In the genomic region with DNA sequence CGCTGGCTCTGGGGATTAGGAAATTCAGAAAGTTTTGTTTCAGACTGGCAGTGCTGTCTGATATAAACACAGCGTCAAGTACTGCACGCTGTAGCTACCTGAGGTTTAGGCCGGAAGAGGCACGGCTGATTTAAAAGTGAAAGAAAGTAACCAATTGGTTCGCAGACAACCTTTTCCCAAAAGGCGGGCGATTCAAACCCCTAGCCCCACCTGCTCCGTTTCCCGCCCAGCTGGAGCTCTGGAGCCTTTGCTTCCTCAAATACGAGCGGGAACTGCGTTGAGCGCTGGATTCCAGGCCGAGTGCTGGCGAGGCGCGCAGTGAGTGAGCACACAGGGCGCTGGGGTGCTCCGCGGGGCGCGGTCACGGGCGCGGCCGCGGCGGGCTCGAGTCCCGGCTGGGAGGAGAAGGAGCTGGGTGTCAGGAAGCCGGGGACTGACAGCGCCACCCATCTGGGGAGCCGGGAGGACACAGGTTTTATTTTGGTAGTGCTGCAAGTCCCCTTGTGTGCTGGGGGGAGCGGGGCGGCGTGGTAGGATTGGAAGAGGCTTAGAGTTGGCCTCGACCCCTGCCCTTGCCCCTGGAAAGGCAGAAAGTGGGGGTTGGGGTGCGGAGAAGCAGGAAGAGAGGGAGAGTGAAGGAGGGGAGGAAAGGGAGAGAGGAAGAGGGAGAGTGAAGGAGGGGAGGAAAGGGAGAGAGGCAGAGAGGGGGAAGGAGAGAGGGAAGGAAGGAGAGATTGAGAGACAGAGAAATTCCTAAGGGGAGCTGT, we compare ENCODE assay signal across 8 cellular contexts. TPM values are rescaled to one million over a fixed set of nuclear protein-coding genes. Genes with fewer than 3 reads are reported as not detected.
A peak's percentile ranks its signal among the peaks of the same experiment; 100 is the strongest.
DNase-seq lines count a peak whose midpoint lies in the region; ATAC-seq, FAIRE-seq and TF ChIP-seq lines count a peak whose summit lies in the region.

No MANE protein-coding gene starts in this region.

- intact Hi-C loops in GM12878 (cut with micrococcal nuclease; ENCODE audit: unreplicated experiment): loop anchor here (1.0 to 2.0 kb wide), 3 partner anchors 8 to 62 kb away; no protein-coding TSS in a partner anchor
- intact Hi-C loops in sigmoid colon (cut with DNase I): loop anchor here (5.0 to 10.0 kb wide), 3 partner anchors 410 to 567 kb away; a partner anchor contains a TSS

- ATAC-seq in HG02678 (IDR thresholded peaks at IDR 0.05; ENCODE audit: unreplicated experiment) (peak; percentile 55), GM12878 (peak; percentile 71)

- RAD21 ChIA-PET in GM12878 (lab: Charles Lee; ENCODE audit: unreplicated experiment): interaction anchor here (0.9 to 5.9 kb wide), 12 partner anchors 8 to 498 kb away, joined by 3 to 80 read pairs (median 4); a partner anchor contains a TSS

- peaks cover 24% of the 10 kb centered on the region; the same call in 1 of the 2 replicates for H3K4me1 ChIP-seq in GM12878 (ENCODE audit: control insufficient read depth, insufficient read depth, low read length)
- peaks cover 0 to 30% (median 22%) of the 10 kb centered on the region in 4 donors for H3K4me1 ChIP-seq in sigmoid colon

- TF ChIP-seq EP300 in GM12878 (IDR thresholded peaks at IDR 0.05; ENCODE audit: borderline replicate concordance in 1 of 2, control insufficient read depth in 1 of 2, low read depth in 2 of 2, low read length in 2 of 2) (no peak), sigmoid colon (IDR thresholded peaks at IDR 0.05) (no peak)

- H3K79me2 ChIP-seq in GM12878 (ENCODE audit: control insufficient read depth, insufficient read depth, low read length): peaks cover 65% of the 10 kb centered on the region

- CTCF ChIA-PET in GM12878 (lab: Yijun Ruan, JAX): interaction anchor here (1.0 to 12.0 kb wide), 15 partner anchors 8 to 285 kb away, joined by 3 to 250 read pairs (median 5); a partner anchor contains a TSS

- no peaks in the 10 kb centered on the region for H4K20me1 ChIP-seq in GM12878 (ENCODE audit: control insufficient read depth, insufficient read depth)

- peak overlapping the region; percentile 92 for H3K9ac ChIP-seq in GM12878 (ENCODE audit: control insufficient read depth, insufficient read depth, low read length)

- TF ChIP-seq POLR2A in GM12878 (IDR thresholded peaks at IDR 0.05; ENCODE audit: low read depth, low read length): peak; percentile 87
- TF ChIP-seq POLR2A in sigmoid colon (IDR thresholded peaks at IDR 0.05): no peak

- H3K4me3 ChIP-seq in GM12878: peak overlapping the region; percentile 83
- peak overlapping the region; percentile 20 to 79 (median 52) for H3K4me3 ChIP-seq in sigmoid colon

- POLR2A ChIA-PET in GM12878 (lab: Charles Lee): interaction anchor here (0.7 to 2.4 kb wide), 10 partner anchors 8 to 53 kb away, joined by 3 to 20 read pairs (median 4); a partner anchor contains a TSS

- under 1% methylated on average over 36 of the region's 39 CpGs for WGBS in GM12878 (ENCODE audit: insufficient coverage, insufficient replicate concordance, low lambda C conversion rate, missing lambda C conversion rate)
- 2 to 5% methylated on average over 39 of the region's 39 CpGs for WGBS in sigmoid colon, 2 donors

- DNase-seq in NCI-H1105 treated with DMSO at 0.1 percent for 48 hours (lab: John Stamatoyannopoulos, UW): peak; percentile 87
- DNase-seq in T-helper 22 cell (ENCODE audit: low read depth): peak; percentile 63
- peak; percentile 71 for DNase-seq in GM12878 (ENCODE audit: low read depth, low spot score)
- DNase-seq in iPS DF 19.7 (ENCODE audit: low read depth, low spot score): peak; percentile 80
- peak; percentile 92 for DNase-seq in sigmoid colon
- no peak for DNase-seq in NCI-H524 (lab: John Stamatoyannopoulos, UW)

- TF ChIP-seq CTCF in GM12874 (IDR thresholded peaks at IDR 0.05; ENCODE audit: insufficient read depth, low read depth, low read length): peak; percentile 52
- TF ChIP-seq CTCF in GM12878 (IDR thresholded peaks at IDR 0.05 in 2 of 3, conservative IDR thresholded peaks at IDR 0.05 in 1 of 3; ENCODE audit: control insufficient read depth in 2 of 3, extremely low read depth in 1 of 3, insufficient read depth in 1 of 3, low read depth in 3 of 3, low read length in 3 of 3): peak; percentile 24 to 34 (median 24); a peak in 3 of 6 replicates
- no peak for TF ChIP-seq CTCF in sigmoid colon (IDR thresholded peaks at IDR 0.05)

- no peak for FAIRE-seq in GM12878 (lab: Jason Lieb, UNC)

- H3K4me2 ChIP-seq in GM12878 (ENCODE audit: control insufficient read depth, insufficient read depth): peak overlapping the region; percentile 67

- in situ Hi-C loops in GM12878 (cut with MboI): loop anchor here (5.0 kb wide), 3 partner anchors 37 to 567 kb away; a partner anchor contains a TSS

- H3K9me3 ChIP-seq in GM12878 (replicated peaks; ENCODE audit: control insufficient read depth, insufficient read depth, low read length): no peaks in the 10 kb centered on the region
- no peaks in the 10 kb centered on the region for H3K9me3 ChIP-seq in sigmoid colon

- peak overlapping the region; percentile 49 for H2AFZ ChIP-seq in GM12878 (ENCODE audit: control insufficient read depth, low read depth, low read length)

- BruUV-seq in GM12878 (replicated peaks; lab: Mats Ljungman, UMichigan): no TSS peak

- SMC1A ChIA-PET in GM12878 (lab: Charles Lee; ENCODE audit: uncharacterized antibody, unreplicated experiment): interaction anchor here (0.8 to 4.2 kb wide), 12 partner anchors 7 to 187 kb away, joined by 3 to 36 read pairs (median 5); a partner anchor contains a TSS

- no peak for TF ChIP-seq RAD21 in GM12878 (IDR thresholded peaks at IDR 0.05; ENCODE audit: insufficient read depth, low read depth, low read length)

- peaks cover 0 to 4% of the 10 kb centered on the region in 2 experiments; a peak in 2 of 4 replicates for H3K36me3 ChIP-seq in GM12878 (ENCODE audit: control insufficient read depth in 2 of 2, insufficient read depth in 2 of 2, low read length in 1 of 2)
- peaks cover 0 to 7% (median 2%) of the 10 kb centered on the region in 4 donors for H3K36me3 ChIP-seq in sigmoid colon

- no peaks in the 10 kb centered on the region for H3K27me3 ChIP-seq in GM12878 (replicated peaks in 1 of 2; ENCODE audit: control insufficient read depth in 2 of 2, insufficient read depth in 2 of 2, low read length in 1 of 2)
- H3K27me3 ChIP-seq in sigmoid colon: no peaks in the 10 kb centered on the region

- H3K27ac ChIP-seq in GM12878 (ENCODE audit: control insufficient read depth, insufficient read depth): peak overlapping the region; percentile 91
- H3K27ac ChIP-seq in sigmoid colon: peak overlapping the region; percentile 86 to 95 (median 89)

RNA-seq across cellular contexts. Expression of a gene that starts 2.1 kb away (rescaled TPM):
- 147 and 148 TPM in 2 replicates for total RNA-seq in GM12878 (2013; cell fraction: nucleolus; rRNA removed)
- total RNA-seq in GM12878 (2014; rRNA removed) (69.1 and 95.4 TPM in 2 replicates), GM12878 (2014; rRNA removed; fragmentation: Illumina TruSeq; extraction: Trizol) (93.8 and 95.0 TPM in 2 replicates), GM12878 (2021) (58.3 and 66.5 TPM in 2 replicates), sigmoid colon (10 to 100 TPM; 26.0 to 33.4 (median 29.0) TPM)
- 23.7 TPM for polyA plus RNA-seq in GM12878 (2011; ENCODE audit: low read depth)
- polyA plus RNA-seq in GM12878 (2011; rRNA removed) (79.3 and 114 TPM in 2 replicates), GM12878 (2014; fragmentation: Illumina TruSeq; extraction: Trizol) (83.6 and 102 TPM in 2 replicates), GM12878 (2014; fragmentation: Nextera tagmentation; extraction: Ambion mirVana) (10 to 100 TPM; 26.6 to 41.6 TPM), GM12878 (2014; rRNA removed) (64.7 and 64.9 TPM in 2 replicates), GM12878 (2016; fragmentation: Nextera tagmentation; extraction: Ambion mirVana) (10 to 100 TPM; 53.0 to 68.6 TPM), sigmoid colon (10 to 100 TPM in 1 of 3 donors, 1 to 10 TPM in 2; 6.6 to 22.1 (median 9.0) TPM)
- 37.7 and 38.6 TPM in 2 replicates for polyA plus RNA-seq in GM12878 (2011; cell fraction: cytosol; rRNA removed)
- polyA plus RNA-seq in GM12878 (2011; cell fraction: nucleus; rRNA removed): 111 and 114 TPM in 2 replicates
- 33.9 and 43.9 TPM in 2 replicates for polyA plus RNA-seq in GM12878 (2012)
- 46.1 and 53.8 TPM in 2 replicates for polyA minus RNA-seq in GM12878 (2011; rRNA and poly(A)+ RNA removed)
- 16.8 and 22.4 TPM in 2 replicates for polyA minus RNA-seq in GM12878 (2011; cell fraction: cytosol; rRNA and poly(A)+ RNA removed)
- 45.1 and 57.6 TPM in 2 replicates for polyA minus RNA-seq in GM12878 (2011; cell fraction: nucleus; rRNA and poly(A)+ RNA removed)

RNA-seq across cellular contexts. Expression of a gene that starts 27.2 kb away (rescaled TPM):
- 258 and 287 TPM in 2 replicates for total RNA-seq in GM12878 (2013; cell fraction: nucleolus; rRNA removed)
- total RNA-seq in GM12878 (2014; rRNA removed): 11.9 and 14.2 TPM in 2 replicates
- total RNA-seq in GM12878 (2014; rRNA removed; fragmentation: Illumina TruSeq; extraction: Trizol): 8.7 and 10.3 TPM in 2 replicates
- 25.8 and 27.9 TPM in 2 replicates for total RNA-seq in GM12878 (2021)
- polyA plus RNA-seq in GM12878 (2011; ENCODE audit: low read depth): 18.7 TPM
- polyA plus RNA-seq in GM12878 (2011; rRNA removed): 10.6 and 17.4 TPM in 2 replicates
- polyA plus RNA-seq in GM12878 (2011; cell fraction: cytosol; rRNA removed): 20.6 and 27.1 TPM in 2 replicates
- polyA plus RNA-seq in GM12878 (2011; cell fraction: nucleus; rRNA removed): 137 and 150 TPM in 2 replicates
- 20.5 and 31.1 TPM in 2 replicates for polyA plus RNA-seq in GM12878 (2012)
- polyA plus RNA-seq in GM12878 (2014; fragmentation: Illumina TruSeq; extraction: Trizol): 19.4 TPM in 2 replicates
- 1 to 10 TPM; 5.9 to 6.9 TPM for polyA plus RNA-seq in GM12878 (2014; fragmentation: Nextera tagmentation; extraction: Ambion mirVana)
- 10.6 and 11.2 TPM in 2 replicates for polyA plus RNA-seq in GM12878 (2014; rRNA removed)
- 1 to 10 TPM; 3.8 to 6.3 TPM for polyA plus RNA-seq in GM12878 (2016; fragmentation: Nextera tagmentation; extraction: Ambion mirVana)
- 29.2 and 46.7 TPM in 2 replicates for polyA minus RNA-seq in GM12878 (2011; rRNA and poly(A)+ RNA removed)
- polyA minus RNA-seq in GM12878 (2011; cell fraction: cytosol; rRNA and poly(A)+ RNA removed): 16.0 and 19.2 TPM in 2 replicates
- polyA minus RNA-seq in GM12878 (2011; cell fraction: nucleus; rRNA and poly(A)+ RNA removed): 75.1 and 91.1 TPM in 2 replicates
- 1 to 10 TPM; 3.5 to 7.8 (median 4.1) TPM for total RNA-seq in sigmoid colon
- 10 to 100 TPM; 21.0 to 29.0 (median 24.7) TPM for polyA plus RNA-seq in sigmoid colon

RNA-seq across cellular contexts. Expression of a gene that starts 37.7 kb away (rescaled TPM):
- total RNA-seq in GM12878 (2013; cell fraction: nucleolus; rRNA removed): 69.8 and 80.1 TPM in 2 replicates
- total RNA-seq in GM12878 (2014; rRNA removed): 53.4 and 59.7 TPM in 2 replicates
- total RNA-seq in GM12878 (2014; rRNA removed; fragmentation: Illumina TruSeq; extraction: Trizol): 76.6 and 76.7 TPM in 2 replicates
- 52.0 and 58.9 TPM in 2 replicates for total RNA-seq in GM12878 (2021)
- 13.4 TPM for polyA plus RNA-seq in GM12878 (2011; ENCODE audit: low read depth)
- polyA plus RNA-seq in GM12878 (2011; rRNA removed): 35.9 and 59.7 TPM in 2 replicates
- polyA plus RNA-seq in GM12878 (2011; cell fraction: cytosol; rRNA removed): 12.0 and 13.2 TPM in 2 replicates
- 19.9 and 23.0 TPM in 2 replicates for polyA plus RNA-seq in GM12878 (2011; cell fraction: nucleus; rRNA removed)
- 24.0 and 25.0 TPM in 2 replicates for polyA plus RNA-seq in GM12878 (2012)
- polyA plus RNA-seq in GM12878 (2014; fragmentation: Illumina TruSeq; extraction: Trizol): 79.5 and 94.6 TPM in 2 replicates
- polyA plus RNA-seq in GM12878 (2014; fragmentation: Nextera tagmentation; extraction: Ambion mirVana): 10 to 100 TPM; 42.0 to 65.3 TPM
- 35.8 and 42.2 TPM in 2 replicates for polyA plus RNA-seq in GM12878 (2014; rRNA removed)
- polyA plus RNA-seq in GM12878 (2016; fragmentation: Nextera tagmentation; extraction: Ambion mirVana): 10 to 100 TPM; 96.3 to 97.2 TPM
- polyA minus RNA-seq in GM12878 (2011; rRNA and poly(A)+ RNA removed): 30.2 and 57.1 TPM in 2 replicates
- polyA minus RNA-seq in GM12878 (2011; cell fraction: cytosol; rRNA and poly(A)+ RNA removed): 11.6 and 16.7 TPM in 2 replicates
- 48.1 and 63.7 TPM in 2 replicates for polyA minus RNA-seq in GM12878 (2011; cell fraction: nucleus; rRNA and poly(A)+ RNA removed)
- total RNA-seq in sigmoid colon: under 1 TPM in 2 of 4 donors, not detected in 2; 0.27 to 0.36 TPM
- polyA plus RNA-seq in sigmoid colon: 1 to 10 TPM; 1.8 to 6.8 (median 2.1) TPM

RNA-seq across cellular contexts. Expression of a gene that starts 58.7 kb away (rescaled TPM):
- 0.64 TPM in 1 of 2 replicates, not detected in the other for total RNA-seq in GM12878 (2013; cell fraction: nucleolus; rRNA removed)
- total RNA-seq in GM12878 (2014; rRNA removed): 0.16 TPM in 1 of 2 replicates, not detected in the other
- 0.18 TPM in 1 of 2 replicates, not detected in the other for total RNA-seq in GM12878 (2014; rRNA removed; fragmentation: Illumina TruSeq; extraction: Trizol)
- not detected in 2 replicates for total RNA-seq in GM12878 (2021)
- not detected for polyA plus RNA-seq in GM12878 (2011; ENCODE audit: low read depth)
- polyA plus RNA-seq in GM12878 (2011; rRNA removed): 0.10 and 0.13 TPM in 2 replicates
- not detected in 2 replicates for polyA plus RNA-seq in GM12878 (2011; cell fraction: cytosol; rRNA removed)
- polyA plus RNA-seq in GM12878 (2011; cell fraction: nucleus; rRNA removed): 0.20 and 0.31 TPM in 2 replicates
- polyA plus RNA-seq in GM12878 (2012): 0.42 and 0.48 TPM in 2 replicates
- polyA plus RNA-seq in GM12878 (2014; fragmentation: Illumina TruSeq; extraction: Trizol): 0.78 TPM in 1 of 2 replicates, not detected in the other
- under 1 TPM; 0.11 to 0.29 TPM for polyA plus RNA-seq in GM12878 (2014; fragmentation: Nextera tagmentation; extraction: Ambion mirVana)
- polyA plus RNA-seq in GM12878 (2014; rRNA removed): not detected in 2 replicates
- polyA plus RNA-seq in GM12878 (2016; fragmentation: Nextera tagmentation; extraction: Ambion mirVana): 1 to 10 TPM; 1.2 to 1.7 TPM
- not detected in 2 replicates for polyA minus RNA-seq in GM12878 (2011; rRNA and poly(A)+ RNA removed)
- not detected in 2 replicates for polyA minus RNA-seq in GM12878 (2011; cell fraction: cytosol; rRNA and poly(A)+ RNA removed)
- polyA minus RNA-seq in GM12878 (2011; cell fraction: nucleus; rRNA and poly(A)+ RNA removed): not detected in 2 replicates
- not detected for total RNA-seq in sigmoid colon
- not detected for polyA plus RNA-seq in sigmoid colon

Comparison
In these comparisons a context has a peak if more than half of its experiments do, and no peak if none do; other contexts are left out.
1. CTCF ChIP-seq: peak in GM12874 (single experiment) and GM12878 (3 of 3); none in sigmoid colon (0 of 4).
2. DNase-seq: peak in NCI-H1105 treated with DMSO at 0.1 percent for 48 hours (single experiment), T-helper 22 cell (single experiment), GM12878 (single experiment), iPS DF 19.7 (single experiment) and sigmoid colon (single experiment); none in NCI-H524 (0 of 2).
3. RNA of a gene that starts 37.7 kb away (total RNA-seq): 52.0 to 80.1 TPM in GM12878; 0.27 to 0.36 TPM in sigmoid colon; every median in the first group is over 10 times any median in the second.